In genomic region chr16:54102888-54103866, GRCh38 we compare ENCODE assay signal across 1 cellular context.
A peak's percentile ranks its signal among the peaks of the same experiment; 100 is the strongest.
TF ChIP-seq lines count a peak whose summit lies in the region.

No MANE protein-coding gene starts in this region.

TF ChIP-seq in HepG2, 621 proteins besides CTCF, POLR2A, EP300 and RAD21 (continued from another document and continues in another):
- no peak for TF ChIP-seq ZBTB40 (IDR thresholded peaks at IDR 0.05)
- TF ChIP-seq ZBTB40 (CRISPR knock-in tag; IDR thresholded peaks at IDR 0.05) = no peak; the same call in 1 of the 2 replicates
- TF ChIP-seq BCLAF1 (IDR thresholded peaks at IDR 0.05) = no peak
- TF ChIP-seq PRDM15 (CRISPR knock-in tag; IDR thresholded peaks at IDR 0.05) = no peak
- TF ChIP-seq FUBP1 (CRISPR knock-in tag; IDR thresholded peaks at IDR 0.05; ENCODE audit: borderline replicate concordance) = no peak
- no peak for TF ChIP-seq HNRNPK (IDR thresholded peaks at IDR 0.05; ENCODE audit: low read depth, low read length, poor library complexity, severe bottlenecking)
- no peak; the same call in 1 of the 2 replicates for TF ChIP-seq CREB3 (CRISPR knock-in tag; IDR thresholded peaks at IDR 0.05)
- TF ChIP-seq MTF1 (CRISPR knock-in tag; IDR thresholded peaks at IDR 0.05) = peak; percentile 31; the same call in 1 of the 2 replicates
- peak; percentile 46; the same call in 1 of the 2 replicates for TF ChIP-seq ZFP90 (CRISPR knock-in tag; IDR thresholded peaks at IDR 0.05; ENCODE audit: borderline replicate concordance)
- no peak for TF ChIP-seq GABPA (IDR thresholded peaks at IDR 0.05; ENCODE audit: low read depth, low read length)
- no peak for TF ChIP-seq GABPA (CRISPR knock-in tag; IDR thresholded peaks at IDR 0.05; ENCODE audit: low read depth)
- TF ChIP-seq SIN3A (IDR thresholded peaks at IDR 0.05; ENCODE audit: borderline replicate concordance, low read depth, low read length) = no peak
- no peak for TF ChIP-seq ZNF17 (CRISPR knock-in tag; IDR thresholded peaks at IDR 0.05)
- TF ChIP-seq ZNF567 (CRISPR knock-in tag; IDR thresholded peaks at IDR 0.05; ENCODE audit: borderline replicate concordance) = no peak
- no peak for TF ChIP-seq ZNF30 (CRISPR knock-in tag; IDR thresholded peaks at IDR 0.05)
- TF ChIP-seq ZBTB33 (CRISPR knock-in tag; IDR thresholded peaks at IDR 0.05) = no peak
- TF ChIP-seq ZKSCAN5 (CRISPR knock-in tag; IDR thresholded peaks at IDR 0.05) = no peak
- no peak for TF ChIP-seq ARHGAP35 (CRISPR knock-in tag; IDR thresholded peaks at IDR 0.05; ENCODE audit: borderline replicate concordance)
- TF ChIP-seq IRX3 (CRISPR knock-in tag; IDR thresholded peaks at IDR 0.05; ENCODE audit: borderline replicate concordance, low read depth) = no peak
- TF ChIP-seq TBL1XR1 (IDR thresholded peaks at IDR 0.05; ENCODE audit: borderline replicate concordance, low read length, partially characterized antibody) = no peak
- TF ChIP-seq ZNF749 (CRISPR knock-in tag; IDR thresholded peaks at IDR 0.05; ENCODE audit: borderline replicate concordance) = no peak
- TF ChIP-seq SNAPC2 (CRISPR knock-in tag; IDR thresholded peaks at IDR 0.05) = no peak; the same call in 1 of the 2 replicates
- TF ChIP-seq REPIN1 (CRISPR knock-in tag; IDR thresholded peaks at IDR 0.05; ENCODE audit: borderline replicate concordance, low read depth) = no peak
- TF ChIP-seq ZNF552 (CRISPR knock-in tag; IDR thresholded peaks at IDR 0.05; ENCODE audit: borderline replicate concordance) = no peak
- no peak for TF ChIP-seq HNRNPH1 (optimal IDR thresholded peaks at IDR 0.05; ENCODE audit: low read depth, low read length)
- TF ChIP-seq HOXA3 (CRISPR knock-in tag; IDR thresholded peaks at IDR 0.05) = peak; percentile 55; the same call in 1 of the 2 replicates
- TF ChIP-seq U2AF1 (optimal IDR thresholded peaks at IDR 0.05; ENCODE audit: low read depth, low read length) = no peak
- no peak for TF ChIP-seq POLR2G (IDR thresholded peaks at IDR 0.05; ENCODE audit: low read depth, low read length)
- TF ChIP-seq HMG20A (CRISPR knock-in tag; IDR thresholded peaks at IDR 0.05; ENCODE audit: borderline replicate concordance) = peak; percentile 90; the same call in 1 of the 2 replicates
- TF ChIP-seq YY1 (IDR thresholded peaks at IDR 0.05; ENCODE audit: insufficient read depth, insufficient replicate concordance, low read depth, low read length) = no peak
- peak; percentile 80 for TF ChIP-seq ZBTB34 (CRISPR knock-in tag; IDR thresholded peaks at IDR 0.05)
- no peak for TF ChIP-seq ELF4 (CRISPR knock-in tag; IDR thresholded peaks at IDR 0.05; ENCODE audit: borderline replicate concordance)
- TF ChIP-seq ELK4 (CRISPR knock-in tag; IDR thresholded peaks at IDR 0.05; ENCODE audit: borderline replicate concordance) = no peak
